ENCODE assay signal across 21 cellular contexts in genomic region chr2:236653863-236654262, GRCh38.
"Had no signal": no experiment of that assay in that cellular context is flagged by ENCODE, and none has a peak within 500 bp of the region (broad histone marks: within the 10 kb centered on the region; RNA-seq: fewer than 3 reads in every experiment).

No MANE protein-coding gene starts in this region.

- H3K9me3 ChIP-seq: left lung, thyroid gland had no signal

- H3K9me3 Mint-ChIP-seq: activated T-helper 17 cell treated with anti-CD3 and anti-CD28 coated beads, Interleukin-2, amount 50 U/mL, for 72 hours; natural killer cell treated with Interleukin-12 subunit alpha and Interleukin-12 subunit beta and Interleukin-15 and Interleukin-18, amount 100 ng/mL, for 72 hours had no signal

- H3K27ac ChIP-seq: ascending aorta, brain microvascular endothelial cell, left lung, thyroid gland had no signal

- H3K36me3 ChIP-seq: ascending aorta, brain microvascular endothelial cell, left lung, thyroid gland had no signal

- DNase-seq: activated CD4-positive, alpha-beta T cell treated with anti-CD3 and anti-CD28 coated beads for 1 hour; activated CD4-positive, alpha-beta T cell treated with anti-CD3 and anti-CD28 coated beads, Interleukin-2, amount 50 U/mL, for 1 hour; activated CD8-positive, alpha-beta memory T cell treated with anti-CD3 and anti-CD28 coated beads, Interleukin-2, amount 50 U/mL, for 4 hours; activated T-cell treated with anti-CD3 and anti-CD28 coated beads, Interleukin-2, amount 50 U/mL, for 24 hours; brain microvascular endothelial cell; central memory CD4-positive, alpha-beta T cell; dermis blood vessel endothelial cell; effector memory CD4-positive, alpha-beta T cell; left lung; midbrain; occipital lobe; stimulated activated CD4-positive, alpha-beta T cell treated with anti-CD3 and anti-CD28 coated beads, Interleukin-4, amount 100 ng/mL, for 24 hours; stimulated activated naive CD4-positive, alpha-beta T cell treated with Interleukin-2 at 50 U/mL for 16 hours; substantia nigra; T-helper 1 cell; thyroid gland had no signal

- ATAC-seq: activated naive CD4-positive, alpha-beta T cell treated with anti-CD3 and anti-CD28 coated beads, Interleukin-2, amount 50 U/mL, for 72 hours; activated T-helper 17 cell treated with anti-CD3 and anti-CD28 coated beads, Interleukin-2, amount 50 U/mL, for 72 hours; esophagus mucosa; left lung; natural killer cell treated with Interleukin-12 subunit alpha and Interleukin-12 subunit beta and Interleukin-15 and Interleukin-18, amount 100 ng/mL, for 72 hours had no signal

- H3K4me1 ChIP-seq: ascending aorta, left lung had no signal

- H3K4me3 ChIP-seq: ascending aorta, left lung, thyroid gland had no signal

- H3K27me3 ChIP-seq: ascending aorta, brain microvascular endothelial cell, left lung, thyroid gland had no signal

- H3K4me3 Mint-ChIP-seq: activated T-cell treated with anti-CD3 and anti-CD28 coated beads, Interleukin-2, amount 50 U/mL, for 24 hours; activated T-helper 17 cell treated with anti-CD3 and anti-CD28 coated beads, Interleukin-2, amount 50 U/mL, for 72 hours; natural killer cell treated with Interleukin-12 subunit alpha and Interleukin-12 subunit beta and Interleukin-15 and Interleukin-18, amount 100 ng/mL, for 72 hours had no signal

- H3K27ac Mint-ChIP-seq: activated naive CD4-positive, alpha-beta T cell treated with anti-CD3 and anti-CD28 coated beads, Interleukin-2, amount 50 U/mL, for 72 hours; activated T-cell treated with anti-CD3 and anti-CD28 coated beads, Interleukin-2, amount 50 U/mL, for 24 hours; activated T-helper 17 cell treated with anti-CD3 and anti-CD28 coated beads, Interleukin-2, amount 50 U/mL, for 72 hours; natural killer cell treated with Interleukin-12 subunit alpha and Interleukin-12 subunit beta and Interleukin-15 and Interleukin-18, amount 100 ng/mL, for 72 hours had no signal
